23 cellular contexts compared by ENCODE assay signal in the genomic region with DNA sequence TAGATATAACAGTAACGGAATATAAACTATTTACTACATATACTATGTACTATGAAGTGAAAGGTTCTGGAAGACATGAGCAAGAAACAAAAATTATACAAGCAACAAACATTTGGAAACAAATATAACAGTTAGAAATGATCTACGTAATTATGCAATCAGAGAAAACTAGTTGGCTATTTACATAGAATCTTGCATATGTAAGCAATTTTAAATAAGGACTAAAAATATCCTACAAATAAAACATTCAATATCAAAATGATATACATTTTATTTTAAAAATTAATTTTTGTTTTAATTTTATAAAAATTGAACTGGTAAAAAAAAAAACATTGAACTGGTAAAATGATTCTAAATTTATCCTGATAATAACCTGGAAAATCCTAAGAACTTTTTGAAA.
DNase-seq lines count a peak whose midpoint lies in the region; FAIRE-seq and TF ChIP-seq lines count a peak whose summit lies in the region.
"Had no signal": no experiment of that assay in that cellular context is flagged by ENCODE, and none has a peak within 500 bp of the region (broad histone marks: within the 10 kb centered on the region; RNA-seq: fewer than 3 reads in every experiment).

No MANE protein-coding gene starts in this region.

- no peaks in the 10 kb centered on the region for H3K9me3 Mint-ChIP-seq in MCF 10A (ENCODE audit: unreplicated experiment)
- H3K9me3 Mint-ChIP-seq: CD8-positive, alpha-beta T cell had no signal

- no peaks in the 10 kb centered on the region for H3K27me3 Mint-ChIP-seq in MCF 10A (ENCODE audit: insufficient read depth, unreplicated experiment)
- H3K27me3 Mint-ChIP-seq: B cell; CD4-positive, alpha-beta T cell had no signal

- H3K4me1 Mint-ChIP-seq in MCF 10A (ENCODE audit: insufficient read depth, unreplicated experiment), result no peaks in the 10 kb centered on the region
- H3K4me1 Mint-ChIP-seq: B cell had no signal

- no peaks in the 10 kb centered on the region for H3K4me1 ChIP-seq in kidney (ENCODE audit: control insufficient read depth in 1 of 2, insufficient read depth in 1 of 2, low read depth in 1 of 2, low read length in 2 of 2)
- H3K4me1 ChIP-seq: A549; BLaER1 treated with 17β-estradiol and CSF1 and Interleukin-3, amounts not matched to agents 10 nM and 100 nM; Caco-2 had no signal

- H3K4me3 ChIP-seq in kidney (ENCODE audit: low read length in 2 of 2), result no peak overlapping the region
- H3K4me3 ChIP-seq: A549; BLaER1 treated with 17β-estradiol and CSF1 and Interleukin-3, amounts not matched to agents 10 nM and 100 nM; GM12878 had no signal

- POLR2A ChIA-PET in MCF 10A (lab: Yijun Ruan, JAX), result no interaction called here

- H3K9ac ChIP-seq in kidney (ENCODE audit: low read length in 2 of 2), result no peak overlapping the region
- H3K9ac ChIP-seq: BLaER1 treated with 17β-estradiol and CSF1 and Interleukin-3, amounts not matched to agents 10 nM and 100 nM had no signal

- H3K9me3 ChIP-seq in kidney (ENCODE audit: control insufficient read depth in 1 of 2, low read length in 2 of 2), result no peaks in the 10 kb centered on the region
- H3K9me3 ChIP-seq: A549; BLaER1 treated with 17β-estradiol and CSF1 and Interleukin-3, amounts not matched to agents 10 nM and 100 nM; Caco-2 had no signal

- DNase-seq in kidney (no peak), LoVo (ENCODE audit: low spot score) (no peak), MCF 10A (ENCODE audit: unreplicated experiment) (no peak), RCC 7860 (ENCODE audit: low spot score) (no peak)
- DNase-seq in activated CD4-positive, alpha-beta T cell treated with anti-CD3 and anti-CD28 coated beads, Interleukin-2, amount 50 U/mL, for 1 hour, result no peak
- DNase-seq: 8988T; AML-193; Caco-2; Calu3; CD4-positive, alpha-beta T cell; CD8-positive, alpha-beta T cell; DMS79 treated with DMSO at 0.1 percent for 48 hours; GDM1 had no signal

- BruUV-seq in MCF 10A (replicated peaks; lab: Mats Ljungman, UMichigan), result no TSS peak

- CTCF ChIA-PET in MCF 10A (lab: Yijun Ruan, JAX), result no interaction called here

- H3K36me3 ChIP-seq in kidney (ENCODE audit: control insufficient read depth in 1 of 2, insufficient read depth in 2 of 2, low read length in 2 of 2), result no peaks in the 10 kb centered on the region
- H3K36me3 ChIP-seq: BLaER1 treated with 17β-estradiol and CSF1 and Interleukin-3, amounts not matched to agents 10 nM and 100 nM had no signal

- no peak overlapping the region for H3K27ac Mint-ChIP-seq in MCF 10A (ENCODE audit: low read depth, unreplicated experiment)
- H3K27ac Mint-ChIP-seq: B cell; CD4-positive, alpha-beta T cell; CD8-positive, alpha-beta T cell had no signal

- H3K4me3 Mint-ChIP-seq in MCF 10A (ENCODE audit: unreplicated experiment), result no peak overlapping the region
- H3K4me3 Mint-ChIP-seq: B cell; CD4-positive, alpha-beta T cell; CD8-positive, alpha-beta T cell had no signal

- TF ChIP-seq CTCF in kidney (IDR thresholded peaks at IDR 0.05; ENCODE audit: borderline replicate concordance, extremely low read depth, insufficient read depth), result no peak
- no peak for TF ChIP-seq CTCF in MCF 10A (IDR thresholded peaks at IDR 0.05; ENCODE audit: unreplicated experiment)

- intact Hi-C loops in kidney (cut with DNase I) (no loop called here), MCF 10A (cut with micrococcal nuclease) (loop anchor here (10.0 kb wide), 1 partner anchor 108 kb away; no protein-coding TSS in a partner anchor)

- H3K27ac ChIP-seq in kidney (ENCODE audit: low read depth in 2 of 2, low read length in 2 of 2), result no peak overlapping the region
- H3K27ac ChIP-seq: A549; BLaER1 treated with 17β-estradiol and CSF1 and Interleukin-3, amounts not matched to agents 10 nM and 100 nM; C4-2B had no signal

- no peaks in the 10 kb centered on the region for H3K36me3 Mint-ChIP-seq in MCF 10A (ENCODE audit: insufficient read depth, unreplicated experiment)
- H3K36me3 Mint-ChIP-seq: CD8-positive, alpha-beta T cell had no signal

- FAIRE-seq in A204.1 (lab: Jason Lieb, UNC) (peak; percentile 93), G401.6 (lab: Jason Lieb, UNC) (peak; percentile 90), TTC549 (lab: Jason Lieb, UNC) (peak; percentile 3), kidney (lab: Jason Lieb, UNC) (peak; percentile 81), RCC 7860 (lab: Jason Lieb, UNC) (no peak)
- FAIRE-seq: A549, GM12878, GM12892, GM18507 had no signal
